Comparison of ENCODE assay signal across 1 cellular context in genomic region chr20:2799688-2800589, GRCh38.
A peak's percentile ranks its signal among the peaks of the same experiment; 100 is the strongest.
TF ChIP-seq lines count a peak whose summit lies in the region.

No MANE protein-coding gene starts in this region.

TF ChIP-seq in GM23338, 12 proteins besides CTCF, POLR2A, EP300 and RAD21:
- TF ChIP-seq EZH2 (IDR thresholded peaks at IDR 0.05; ENCODE audit: low read depth, unreplicated experiment), result peak; percentile 44
- TF ChIP-seq, protein P1, sequence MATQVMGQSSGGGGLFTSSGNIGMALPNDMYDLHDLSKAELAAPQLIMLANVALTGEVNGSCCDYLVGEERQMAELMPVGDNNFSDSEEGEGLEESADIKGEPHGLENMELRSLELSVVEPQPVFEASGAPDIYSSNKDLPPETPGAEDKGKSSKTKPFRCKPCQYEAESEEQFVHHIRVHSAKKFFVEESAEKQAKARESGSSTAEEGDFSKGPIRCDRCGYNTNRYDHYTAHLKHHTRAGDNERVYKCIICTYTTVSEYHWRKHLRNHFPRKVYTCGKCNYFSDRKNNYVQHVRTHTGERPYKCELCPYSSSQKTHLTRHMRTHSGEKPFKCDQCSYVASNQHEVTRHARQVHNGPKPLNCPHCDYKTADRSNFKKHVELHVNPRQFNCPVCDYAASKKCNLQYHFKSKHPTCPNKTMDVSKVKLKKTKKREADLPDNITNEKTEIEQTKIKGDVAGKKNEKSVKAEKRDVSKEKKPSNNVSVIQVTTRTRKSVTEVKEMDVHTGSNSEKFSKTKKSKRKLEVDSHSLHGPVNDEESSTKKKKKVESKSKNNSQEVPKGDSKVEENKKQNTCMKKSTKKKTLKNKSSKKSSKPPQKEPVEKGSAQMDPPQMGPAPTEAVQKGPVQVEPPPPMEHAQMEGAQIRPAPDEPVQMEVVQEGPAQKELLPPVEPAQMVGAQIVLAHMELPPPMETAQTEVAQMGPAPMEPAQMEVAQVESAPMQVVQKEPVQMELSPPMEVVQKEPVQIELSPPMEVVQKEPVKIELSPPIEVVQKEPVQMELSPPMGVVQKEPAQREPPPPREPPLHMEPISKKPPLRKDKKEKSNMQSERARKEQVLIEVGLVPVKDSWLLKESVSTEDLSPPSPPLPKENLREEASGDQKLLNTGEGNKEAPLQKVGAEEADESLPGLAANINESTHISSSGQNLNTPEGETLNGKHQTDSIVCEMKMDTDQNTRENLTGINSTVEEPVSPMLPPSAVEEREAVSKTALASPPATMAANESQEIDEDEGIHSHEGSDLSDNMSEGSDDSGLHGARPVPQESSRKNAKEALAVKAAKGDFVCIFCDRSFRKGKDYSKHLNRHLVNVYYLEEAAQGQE (IDR thresholded peaks at IDR 0.05; ENCODE audit: unreplicated experiment), result no peak
